Comparison of ENCODE assay signal across 2 cellular contexts in genomic region chr10:76397210-76397881, GRCh38.
TF ChIP-seq lines count a peak whose summit lies in the region.

No MANE protein-coding gene starts in this region.

TF ChIP-seq in GM23338, 12 proteins besides CTCF, POLR2A, EP300 and RAD21 (continued from another document):
- TF ChIP-seq, protein P1, sequence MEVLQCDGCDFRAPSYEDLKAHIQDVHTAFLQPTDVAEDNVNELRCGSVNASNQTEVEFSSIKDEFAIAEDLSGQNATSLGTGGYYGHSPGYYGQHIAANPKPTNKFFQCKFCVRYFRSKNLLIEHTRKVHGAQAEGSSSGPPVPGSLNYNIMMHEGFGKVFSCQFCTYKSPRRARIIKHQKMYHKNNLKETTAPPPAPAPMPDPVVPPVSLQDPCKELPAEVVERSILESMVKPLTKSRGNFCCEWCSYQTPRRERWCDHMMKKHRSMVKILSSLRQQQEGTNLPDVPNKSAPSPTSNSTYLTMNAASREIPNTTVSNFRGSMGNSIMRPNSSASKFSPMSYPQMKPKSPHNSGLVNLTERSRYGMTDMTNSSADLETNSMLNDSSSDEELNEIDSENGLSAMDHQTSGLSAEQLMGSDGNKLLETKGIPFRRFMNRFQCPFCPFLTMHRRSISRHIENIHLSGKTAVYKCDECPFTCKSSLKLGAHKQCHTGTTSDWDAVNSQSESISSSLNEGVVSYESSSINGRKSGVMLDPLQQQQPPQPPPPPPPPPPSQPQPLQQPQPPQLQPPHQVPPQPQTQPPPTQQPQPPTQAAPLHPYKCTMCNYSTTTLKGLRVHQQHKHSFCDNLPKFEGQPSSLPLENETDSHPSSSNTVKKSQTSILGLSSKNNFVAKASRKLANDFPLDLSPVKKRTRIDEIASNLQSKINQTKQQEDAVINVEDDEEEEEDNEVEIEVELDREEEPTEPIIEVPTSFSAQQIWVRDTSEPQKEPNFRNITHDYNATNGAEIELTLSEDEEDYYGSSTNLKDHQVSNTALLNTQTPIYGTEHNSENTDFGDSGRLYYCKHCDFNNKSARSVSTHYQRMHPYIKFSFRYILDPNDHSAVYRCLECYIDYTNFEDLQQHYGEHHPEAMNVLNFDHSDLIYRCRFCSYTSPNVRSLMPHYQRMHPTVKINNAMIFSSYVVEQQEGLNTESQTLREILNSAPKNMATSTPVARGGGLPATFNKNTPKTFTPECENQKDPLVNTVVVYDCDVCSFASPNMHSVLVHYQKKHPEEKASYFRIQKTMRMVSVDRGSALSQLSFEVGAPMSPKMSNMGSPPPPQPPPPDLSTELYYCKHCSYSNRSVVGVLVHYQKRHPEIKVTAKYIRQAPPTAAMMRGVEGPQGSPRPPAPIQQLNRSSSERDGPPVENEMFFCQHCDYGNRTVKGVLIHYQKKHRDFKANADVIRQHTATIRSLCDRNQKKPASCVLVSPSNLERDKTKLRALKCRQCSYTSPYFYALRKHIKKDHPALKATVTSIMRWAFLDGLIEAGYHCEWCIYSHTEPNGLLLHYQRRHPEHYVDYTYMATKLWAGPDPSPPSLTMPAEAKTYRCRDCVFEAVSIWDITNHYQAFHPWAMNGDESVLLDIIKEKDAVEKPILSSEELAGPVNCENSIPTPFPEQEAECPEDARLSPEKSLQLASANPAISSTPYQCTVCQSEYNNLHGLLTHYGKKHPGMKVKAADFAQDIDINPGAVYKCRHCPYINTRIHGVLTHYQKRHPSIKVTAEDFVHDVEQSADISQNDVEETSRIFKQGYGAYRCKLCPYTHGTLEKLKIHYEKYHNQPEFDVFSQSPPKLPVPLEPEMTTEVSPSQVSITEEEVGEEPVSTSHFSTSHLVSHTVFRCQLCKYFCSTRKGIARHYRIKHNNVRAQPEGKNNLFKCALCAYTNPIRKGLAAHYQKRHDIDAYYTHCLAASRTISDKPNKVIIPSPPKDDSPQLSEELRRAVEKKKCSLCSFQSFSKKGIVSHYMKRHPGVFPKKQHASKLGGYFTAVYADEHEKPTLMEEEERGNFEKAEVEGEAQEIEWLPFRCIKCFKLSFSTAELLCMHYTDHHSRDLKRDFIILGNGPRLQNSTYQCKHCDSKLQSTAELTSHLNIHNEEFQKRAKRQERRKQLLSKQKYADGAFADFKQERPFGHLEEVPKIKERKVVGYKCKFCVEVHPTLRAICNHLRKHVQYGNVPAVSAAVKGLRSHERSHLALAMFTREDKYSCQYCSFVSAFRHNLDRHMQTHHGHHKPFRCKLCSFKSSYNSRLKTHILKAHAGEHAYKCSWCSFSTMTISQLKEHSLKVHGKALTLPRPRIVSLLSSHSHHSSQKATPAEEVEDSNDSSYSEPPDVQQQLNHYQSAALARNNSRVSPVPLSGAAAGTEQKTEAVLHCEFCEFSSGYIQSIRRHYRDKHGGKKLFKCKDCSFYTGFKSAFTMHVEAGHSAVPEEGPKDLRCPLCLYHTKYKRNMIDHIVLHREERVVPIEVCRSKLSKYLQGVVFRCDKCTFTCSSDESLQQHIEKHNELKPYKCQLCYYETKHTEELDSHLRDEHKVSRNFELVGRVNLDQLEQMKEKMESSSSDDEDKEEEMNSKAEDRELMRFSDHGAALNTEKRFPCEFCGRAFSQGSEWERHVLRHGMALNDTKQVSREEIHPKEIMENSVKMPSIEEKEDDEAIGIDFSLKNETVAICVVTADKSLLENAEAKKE (CRISPR knock-in tag; IDR thresholded peaks at IDR 0.05): no peak
- no peak for TF ChIP-seq REST (IDR thresholded peaks at IDR 0.05; ENCODE audit: unreplicated experiment)
- TF ChIP-seq EZH2phosphoT487 (IDR thresholded peaks at IDR 0.05; ENCODE audit: unreplicated experiment): no peak
- no peak for TF ChIP-seq EZH2 (IDR thresholded peaks at IDR 0.05; ENCODE audit: low read depth, unreplicated experiment)
- TF ChIP-seq NANOG (IDR thresholded peaks at IDR 0.05; ENCODE audit: borderline replicate concordance): no peak
- TF ChIP-seq, protein P2, sequence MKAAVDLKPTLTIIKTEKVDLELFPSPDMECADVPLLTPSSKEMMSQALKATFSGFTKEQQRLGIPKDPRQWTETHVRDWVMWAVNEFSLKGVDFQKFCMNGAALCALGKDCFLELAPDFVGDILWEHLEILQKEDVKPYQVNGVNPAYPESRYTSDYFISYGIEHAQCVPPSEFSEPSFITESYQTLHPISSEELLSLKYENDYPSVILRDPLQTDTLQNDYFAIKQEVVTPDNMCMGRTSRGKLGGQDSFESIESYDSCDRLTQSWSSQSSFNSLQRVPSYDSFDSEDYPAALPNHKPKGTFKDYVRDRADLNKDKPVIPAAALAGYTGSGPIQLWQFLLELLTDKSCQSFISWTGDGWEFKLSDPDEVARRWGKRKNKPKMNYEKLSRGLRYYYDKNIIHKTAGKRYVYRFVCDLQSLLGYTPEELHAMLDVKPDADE (IDR thresholded peaks at IDR 0.05): no peak

TF ChIP-seq in H1, 55 proteins besides CTCF, POLR2A, EP300 and RAD21 (continued from another document):
- TF ChIP-seq, protein P3, sequence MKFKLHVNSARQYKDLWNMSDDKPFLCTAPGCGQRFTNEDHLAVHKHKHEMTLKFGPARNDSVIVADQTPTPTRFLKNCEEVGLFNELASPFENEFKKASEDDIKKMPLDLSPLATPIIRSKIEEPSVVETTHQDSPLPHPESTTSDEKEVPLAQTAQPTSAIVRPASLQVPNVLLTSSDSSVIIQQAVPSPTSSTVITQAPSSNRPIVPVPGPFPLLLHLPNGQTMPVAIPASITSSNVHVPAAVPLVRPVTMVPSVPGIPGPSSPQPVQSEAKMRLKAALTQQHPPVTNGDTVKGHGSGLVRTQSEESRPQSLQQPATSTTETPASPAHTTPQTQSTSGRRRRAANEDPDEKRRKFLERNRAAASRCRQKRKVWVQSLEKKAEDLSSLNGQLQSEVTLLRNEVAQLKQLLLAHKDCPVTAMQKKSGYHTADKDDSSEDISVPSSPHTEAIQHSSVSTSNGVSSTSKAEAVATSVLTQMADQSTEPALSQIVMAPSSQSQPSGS (IDR thresholded peaks at IDR 0.05; ENCODE audit: low read length): no peak
- no peak for TF ChIP-seq BCL11A (IDR thresholded peaks at IDR 0.05; ENCODE audit: low read depth in 2 of 2, low read length in 2 of 2)
- TF ChIP-seq SIN3A (conservative IDR thresholded peaks at IDR 0.05 in 1 of 2, IDR thresholded peaks at IDR 0.05 in 1 of 2; ENCODE audit: low read depth in 1 of 2, low read length in 2 of 2): no peak
- no peak for TF ChIP-seq SIX5 (IDR thresholded peaks at IDR 0.05; ENCODE audit: low read depth, low read length)
- no peak for TF ChIP-seq TEAD4 (IDR thresholded peaks at IDR 0.05; ENCODE audit: low read depth, low read length)
- TF ChIP-seq, protein P4, sequence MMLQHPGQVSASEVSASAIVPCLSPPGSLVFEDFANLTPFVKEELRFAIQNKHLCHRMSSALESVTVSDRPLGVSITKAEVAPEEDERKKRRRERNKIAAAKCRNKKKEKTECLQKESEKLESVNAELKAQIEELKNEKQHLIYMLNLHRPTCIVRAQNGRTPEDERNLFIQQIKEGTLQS (IDR thresholded peaks at IDR 0.05; ENCODE audit: insufficient read depth, low read depth, low read length): no peak
- no peak for TF ChIP-seq RBBP5 (IDR thresholded peaks at IDR 0.05; ENCODE audit: borderline replicate concordance, low read depth, low read length)
- no peak for TF ChIP-seq CHD1 (IDR thresholded peaks at IDR 0.05; ENCODE audit: low read depth, low read length)
- no peak for TF ChIP-seq KDM5A (IDR thresholded peaks at IDR 0.05; ENCODE audit: low read length)
- no peak for TF ChIP-seq USF2 (IDR thresholded peaks at IDR 0.05; ENCODE audit: low read length)
- TF ChIP-seq RFX5 (IDR thresholded peaks at IDR 0.05; ENCODE audit: borderline replicate concordance, low read depth, low read length): no peak
- no peak for TF ChIP-seq CREB1 (IDR thresholded peaks at IDR 0.05)
- no peak for TF ChIP-seq GABPA (IDR thresholded peaks at IDR 0.05; ENCODE audit: borderline replicate concordance, insufficient read depth, low read length)
- TF ChIP-seq TCF12 (IDR thresholded peaks at IDR 0.05; ENCODE audit: low read depth, low read length): no peak
- no peak for TF ChIP-seq SP2 (IDR thresholded peaks at IDR 0.05; ENCODE audit: low read length)
- no peak for TF ChIP-seq SIRT6 (IDR thresholded peaks at IDR 0.05; ENCODE audit: low read length)
